In genomic region chr7:139118234-139118802, GRCh38 we compare ENCODE assay signal across 8 cellular contexts. TPM values are rescaled to one million over a fixed set of nuclear protein-coding genes. Genes with fewer than 3 reads are reported as not detected.
A peak's percentile ranks its signal among the peaks of the same experiment; 100 is the strongest.
DNase-seq lines count a peak whose midpoint lies in the region; ATAC-seq, FAIRE-seq and TF ChIP-seq lines count a peak whose summit lies in the region.

No MANE protein-coding gene starts in this region.

- 48% methylated on average over 8 of the region's 8 CpGs for WGBS in esophagus muscularis mucosa

- TF ChIP-seq EP300 in esophagus muscularis mucosa (IDR thresholded peaks at IDR 0.05) = no peak

- DNase-seq in GM12891 (ENCODE audit: insufficient read length, low spot score) = no peak
- DNase-seq in HL-60 (ENCODE audit: low read depth in 1 of 2, low spot score in 1 of 2) = peak; percentile 69 to 73
- DNase-seq in activated naive CD4-positive, alpha-beta T cell treated with anti-CD3 and anti-CD28 coated beads, Interleukin-2, amount 50 U/mL, for 16 hours = peak; percentile 32
- DNase-seq in mucosa of descending colon = no peak
- DNase-seq in esophagus muscularis mucosa (ENCODE audit: extremely low spot score) = no peak
- no peak for DNase-seq in GM13976 (ENCODE audit: low spot score)
- DNase-seq in ecto neural progenitor cell (ENCODE audit: low spot score) = no peak

- H3K27me3 ChIP-seq in HL-60 (ENCODE audit: insufficient read depth, poor library complexity, severe bottlenecking) (no peaks in the 10 kb centered on the region), esophagus muscularis mucosa (peaks cover 0 to 11% (median 0%) of the 10 kb centered on the region in 4 donors)

- H3K4me1 ChIP-seq in mucosa of descending colon (ENCODE audit: low read depth) (peaks cover 10% of the 10 kb centered on the region), esophagus muscularis mucosa (no peaks in the 10 kb centered on the region)

- TF ChIP-seq CTCF in HL-60 (IDR thresholded peaks at IDR 0.05; ENCODE audit: insufficient read depth, low read length) (no peak), mucosa of descending colon (IDR thresholded peaks at IDR 0.05) (no peak), esophagus muscularis mucosa (IDR thresholded peaks at IDR 0.05) (no peak), GM13976 (IDR thresholded peaks at IDR 0.05; ENCODE audit: borderline replicate concordance, control extremely low read depth, extremely low read depth, insufficient read depth, missing control alignments) (no peak)

- H3K27ac ChIP-seq in HL-60 (replicated peaks) (peak overlapping the region; percentile 45), esophagus muscularis mucosa (replicated peaks in 1 of 4) (no peak overlapping the region)

- no peaks in the 10 kb centered on the region for H3K9me3 ChIP-seq in mucosa of descending colon
- H3K9me3 ChIP-seq in esophagus muscularis mucosa = no peaks in the 10 kb centered on the region

- in situ Hi-C loops in GM13976 (cut with MboI; ENCODE audit: low sequenced_read_pairs, unreplicated experiment) = no loop called here

- ATAC-seq in GM21529 (IDR thresholded peaks at IDR 0.05; ENCODE audit: unreplicated experiment) (peak; percentile 66), mucosa of descending colon (peak; percentile 80)

- intact Hi-C loops in mucosa of descending colon (cut with DNase I, micrococcal nuclease) (no loop called here), esophagus muscularis mucosa (cut with DNase I) (no loop called here)

- peak overlapping the region; percentile 31 for H3K4me3 ChIP-seq in HL-60 (replicated peaks; ENCODE audit: insufficient read depth, low read length)
- H3K4me3 ChIP-seq in mucosa of descending colon = no peak overlapping the region
- H3K4me3 ChIP-seq in esophagus muscularis mucosa = no peak overlapping the region

- H3K36me3 ChIP-seq in mucosa of descending colon (ENCODE audit: low read depth) = no peaks in the 10 kb centered on the region
- H3K36me3 ChIP-seq in esophagus muscularis mucosa = no peaks in the 10 kb centered on the region

- peak; percentile 90 for FAIRE-seq in GM12891 (lab: Jason Lieb, UNC)

- TF ChIP-seq POLR2A in GM12891 (IDR thresholded peaks at IDR 0.05; ENCODE audit: low read depth, low read length) (no peak), esophagus muscularis mucosa (IDR thresholded peaks at IDR 0.05; ENCODE audit: low read depth) (no peak)

TF ChIP-seq in GM12891, 5 proteins besides CTCF, POLR2A, EP300 and RAD21:
- no peak for TF ChIP-seq TAF1 (IDR thresholded peaks at IDR 0.05; ENCODE audit: low read depth, low read length)
- peak; percentile 17; the same call in 1 of the 2 replicates for TF ChIP-seq POLR2AphosphoS5 (IDR thresholded peaks at IDR 0.05; ENCODE audit: low read depth, low read length)
- TF ChIP-seq SPI1 (IDR thresholded peaks at IDR 0.05; ENCODE audit: low read depth, low read length) = peak; percentile 26; the same call in 1 of the 2 replicates
- peak; percentile 57; the same call in 1 of the 2 replicates for TF ChIP-seq POU2F2 (IDR thresholded peaks at IDR 0.05; ENCODE audit: low read depth, low read length)
- TF ChIP-seq PAX5 (IDR thresholded peaks at IDR 0.05; ENCODE audit: insufficient read depth, low read length, severe bottlenecking) = no peak

RNA-seq across cellular contexts. Expression of gene ZC3HAV1, which starts 8.8 kb away (rescaled TPM):
- 20.3 TPM for polyA plus RNA-seq in GM12891 (2012; ENCODE audit: low read depth, missing spikeins)
- 10 to 100 TPM; 36.5 to 38.9 (median 38.4) TPM for total RNA-seq in mucosa of descending colon
- total RNA-seq in esophagus muscularis mucosa = 10 to 100 TPM; 23.7 to 29.5 (median 27.6) TPM

Comparison
In these comparisons a context has a peak if more than half of its experiments do, and no peak if none do; other contexts are left out.
1. DNase-seq: peak in HL-60 (2 of 2) and activated naive CD4-positive, alpha-beta T cell treated with anti-CD3 and anti-CD28 coated beads, Interleukin-2, amount 50 U/mL, for 16 hours (single experiment); none in GM12891 (single experiment), mucosa of descending colon (0 of 3), esophagus muscularis mucosa (single experiment), GM13976 (single experiment) and ecto neural progenitor cell (single experiment).